ENCODE assay signal across 1 cellular context in genomic region chr20:23869520-23869919, GRCh38.
TF ChIP-seq lines count a peak whose summit lies in the region.

No MANE protein-coding gene starts in this region.

TF ChIP-seq in WTC11, 78 proteins besides CTCF, POLR2A, EP300 and RAD21 (continued from another document):
- TF ChIP-seq ZNF532 (CRISPR knock-in tag; IDR thresholded peaks at IDR 0.05; ENCODE audit: borderline replicate concordance) (no peak), RELA (CRISPR knock-in tag; IDR thresholded peaks at IDR 0.05; ENCODE audit: borderline replicate concordance) (no peak), NFE2L1 (CRISPR knock-in tag; IDR thresholded peaks at IDR 0.05) (no peak), USF2 (CRISPR knock-in tag; IDR thresholded peaks at IDR 0.05) (no peak), MLX (CRISPR knock-in tag; IDR thresholded peaks at IDR 0.05) (no peak), NR3C1 (CRISPR knock-in tag; conservative IDR thresholded peaks at IDR 0.05; ENCODE audit: low read depth) (no peak), SP1 (CRISPR knock-in tag; conservative IDR thresholded peaks at IDR 0.05) (no peak), E2F1 (CRISPR knock-in tag; IDR thresholded peaks at IDR 0.05) (no peak), TEAD1 (CRISPR knock-in tag; IDR thresholded peaks at IDR 0.05) (no peak), ZNF425 (CRISPR knock-in tag; conservative IDR thresholded peaks at IDR 0.05) (no peak), PREB (CRISPR knock-in tag; IDR thresholded peaks at IDR 0.05; ENCODE audit: borderline replicate concordance) (no peak), ZMAT4 (CRISPR knock-in tag; IDR thresholded peaks at IDR 0.05) (no peak), ZNF396 (CRISPR knock-in tag; IDR thresholded peaks at IDR 0.05; ENCODE audit: borderline replicate concordance) (no peak), GRHL2 (CRISPR knock-in tag; IDR thresholded peaks at IDR 0.05; ENCODE audit: insufficient replicate concordance, severe bottlenecking) (no peak), OVOL2 (CRISPR knock-in tag; IDR thresholded peaks at IDR 0.05; ENCODE audit: borderline replicate concordance) (no peak), ZNF232 (CRISPR knock-in tag; IDR thresholded peaks at IDR 0.05) (no peak)
TF ChIP-seq in WTC11: peak in this region for 0.
